ENCODE assay signal across 8 cellular contexts in genomic region chr6:26536571-26537159, GRCh38. TPM values are rescaled to one million over a fixed set of nuclear protein-coding genes. Genes with fewer than 3 reads are reported as not detected.
DNase-seq lines count a peak whose midpoint lies in the region; ATAC-seq and TF ChIP-seq lines count a peak whose summit lies in the region.

No MANE protein-coding gene starts in this region.

- H3K79me2 ChIP-seq in parathyroid adenoma = no peaks in the 10 kb centered on the region

- H3K4me3 Mint-ChIP-seq in activated T-cell treated with anti-CD3 and anti-CD28 coated beads, Interleukin-2, amount 50 U/mL, for 72 hours = peak overlapping the region; percentile 85 to 99

- H3K4me2 ChIP-seq in parathyroid adenoma (ENCODE audit: low read length) = peak overlapping the region; percentile 73

- peak overlapping the region; percentile 95 for H3K27ac ChIP-seq in parathyroid adenoma

- H3K4me3 ChIP-seq in foreskin fibroblast (ENCODE audit: low read depth in 1 of 2, low read length in 2 of 2) (peak overlapping the region; percentile 69 to 88), parathyroid adenoma (ENCODE audit: low read depth, low read length) (peak overlapping the region; percentile 97)

- H3K27me3 ChIP-seq in parathyroid adenoma (ENCODE audit: control insufficient read depth, insufficient read depth, low read length) = no peaks in the 10 kb centered on the region

- peaks cover 9 to 11% of the 10 kb centered on the region in 2 donors for H3K36me3 Mint-ChIP-seq in activated T-cell treated with anti-CD3 and anti-CD28 coated beads, Interleukin-2, amount 50 U/mL, for 72 hours (ENCODE audit: insufficient read depth in 2 of 2)

- peak; percentile 54 for DNase-seq in stimulated activated CD4-positive, alpha-beta T cell treated with anti-CD3 and anti-CD28 coated beads, Interleukin-1b, Interleukin-23, amount 100 ng/mL, for 48 hours
- no peak for DNase-seq in stimulated activated CD4-positive, alpha-beta T cell treated with anti-CD3 and anti-CD28 coated beads, Interleukin-2, amount 100 ng/mL, for 48 hours
- peak; percentile 47 for DNase-seq in NCI-H1694 treated with DMSO at 0.1 percent for 48 hours (lab: John Stamatoyannopoulos, UW)
- peak; percentile 50 to 56 for DNase-seq in activated T-cell treated with anti-CD3 and anti-CD28 coated beads, Interleukin-2, amount 50 U/mL, for 72 hours
- peak; percentile 53 to 72 for DNase-seq in foreskin fibroblast
- no peak for DNase-seq in AG08396 (ENCODE audit: low spot score)

- no peaks in the 10 kb centered on the region for H3K36me3 ChIP-seq in parathyroid adenoma (ENCODE audit: control insufficient read depth, insufficient read depth, low read length)

- H3K4me1 Mint-ChIP-seq in activated T-cell treated with anti-CD3 and anti-CD28 coated beads, Interleukin-2, amount 50 U/mL, for 72 hours (ENCODE audit: low read depth) = peaks cover 76% of the 10 kb centered on the region

- peak overlapping the region; percentile 87 for H2AFZ ChIP-seq in parathyroid adenoma

- no peak for TF ChIP-seq CTCF in foreskin fibroblast (IDR thresholded peaks at IDR 0.05; ENCODE audit: low read depth, low read length)
- TF ChIP-seq CTCF in parathyroid adenoma (IDR thresholded peaks at IDR 0.05) = no peak

- H3K9me3 Mint-ChIP-seq in activated T-cell treated with anti-CD3 and anti-CD28 coated beads, Interleukin-2, amount 50 U/mL, for 72 hours = no peaks in the 10 kb centered on the region

- peak overlapping the region; percentile 97 for H3K27ac Mint-ChIP-seq in activated T-cell treated with anti-CD3 and anti-CD28 coated beads, Interleukin-2, amount 50 U/mL, for 72 hours

- peak; percentile 28 to 42 for ATAC-seq in activated T-cell treated with anti-CD3 and anti-CD28 coated beads, Interleukin-2, amount 50 U/mL, for 72 hours (replicated peaks in 1 of 2)
- ATAC-seq in GM21526 (IDR thresholded peaks at IDR 0.05; ENCODE audit: low FRiP score, unreplicated experiment) = no peak

- peaks cover 6% of the 10 kb centered on the region for H3K4me1 ChIP-seq in parathyroid adenoma

- H3K27me3 Mint-ChIP-seq in activated T-cell treated with anti-CD3 and anti-CD28 coated beads, Interleukin-2, amount 50 U/mL, for 72 hours (ENCODE audit: low read depth) = no peaks in the 10 kb centered on the region

- H3K9me3 ChIP-seq in parathyroid adenoma (ENCODE audit: control insufficient read depth, low read length) = no peaks in the 10 kb centered on the region

- H3K9ac ChIP-seq in parathyroid adenoma = no peak overlapping the region

RNA-seq across cellular contexts. Expression of gene HMGN4, which starts 1.5 kb away (rescaled TPM):
- total RNA-seq in activated T-cell treated with anti-CD3 and anti-CD28 coated beads, Interleukin-2, amount 50 U/mL, for 72 hours = 10 to 100 TPM; 84.7 to 90.9 TPM

RNA-seq across cellular contexts. Expression of gene BTN1A1, which starts 36.6 kb away (rescaled TPM):
- total RNA-seq in activated T-cell treated with anti-CD3 and anti-CD28 coated beads, Interleukin-2, amount 50 U/mL, for 72 hours = under 1 TPM in 1 of 2 donors, not detected in 1; 0.10 TPM

Comparison
In these comparisons a context has a peak if more than half of its experiments do, and no peak if none do; other contexts are left out.
1. DNase-seq: peak in stimulated activated CD4-positive, alpha-beta T cell treated with anti-CD3 and anti-CD28 coated beads, Interleukin-1b, Interleukin-23, amount 100 ng/mL, for 48 hours (single experiment), NCI-H1694 treated with DMSO at 0.1 percent for 48 hours (single experiment), activated T-cell treated with anti-CD3 and anti-CD28 coated beads, Interleukin-2, amount 50 U/mL, for 72 hours (2 of 2) and foreskin fibroblast (2 of 2); none in stimulated activated CD4-positive, alpha-beta T cell treated with anti-CD3 and anti-CD28 coated beads, Interleukin-2, amount 100 ng/mL, for 48 hours (0 of 2) and AG08396 (single experiment).